15 cellular contexts compared by ENCODE assay signal in genomic region chr11:12436266-12436665, GRCh38. TPM values are rescaled to one million over a fixed set of nuclear protein-coding genes. Genes with fewer than 3 reads are reported as not detected.
"Had no signal": no experiment of that assay in that cellular context is flagged by ENCODE, and none has a peak within 500 bp of the region (broad histone marks: within the 10 kb centered on the region; RNA-seq: fewer than 3 reads in every experiment).

No MANE protein-coding gene starts in this region.

- H3K27me3 Mint-ChIP-seq: activated CD4-positive, alpha-beta memory T cell treated with anti-CD3 and anti-CD28 coated beads for 36 hours; activated naive CD8-positive, alpha-beta T cell treated with anti-CD3 and anti-CD28 coated beads for 36 hours; brain; stimulated activated naive CD8-positive, alpha-beta T cell treated with anti-CD3 and anti-CD28 coated beads, Interleukin-15, Interleukin-2, amounts not matched to agents 100 ng/mL and 50 ng/mL, for 24 hours had no signal

- H3K36me3 ChIP-seq: lower lobe of right lung, upper lobe of right lung had no signal

- H3K27me3 ChIP-seq: upper lobe of right lung had no signal

- DNase-seq: activated B cell treated with CpG ODN at 0.5 μM for 24 hours; activated CD4-positive, alpha-beta memory T cell treated with anti-CD3 and anti-CD28 coated beads for 36 hours; activated CD4-positive, alpha-beta T cell treated with anti-CD3 and anti-CD28 coated beads for 4 hours; activated naive CD4-positive, alpha-beta T cell; activated naive CD8-positive, alpha-beta T cell treated with anti-CD3 and anti-CD28 coated beads for 36 hours; activated T-cell treated with anti-CD3 and anti-CD28 coated beads for 4 hours; amniotic stem cell; central memory CD4-positive, alpha-beta T cell; cortex of kidney; erythroblast; lower lobe of right lung; SK-N-SH; upper lobe of right lung had no signal

- H3K4me3 ChIP-seq: lower lobe of right lung, upper lobe of right lung had no signal

- H3K27ac Mint-ChIP-seq: activated B cell treated with CpG ODN at 0.5 μM for 24 hours; activated CD4-positive, alpha-beta memory T cell treated with anti-CD3 and anti-CD28 coated beads for 36 hours; activated naive CD8-positive, alpha-beta T cell treated with anti-CD3 and anti-CD28 coated beads for 36 hours; stimulated activated naive CD8-positive, alpha-beta T cell treated with anti-CD3 and anti-CD28 coated beads, Interleukin-15, Interleukin-2, amounts not matched to agents 100 ng/mL and 50 ng/mL, for 24 hours had no signal

- H3K4me1 Mint-ChIP-seq: activated B cell treated with CpG ODN at 0.5 μM for 24 hours; activated naive CD8-positive, alpha-beta T cell treated with anti-CD3 and anti-CD28 coated beads for 36 hours had no signal

- H3K9me3 ChIP-seq: lower lobe of right lung, SK-N-SH, upper lobe of right lung had no signal

- ATAC-seq: lower lobe of right lung, upper lobe of right lung had no signal

- H3K4me3 Mint-ChIP-seq: activated B cell treated with CpG ODN at 0.5 μM for 24 hours; activated CD4-positive, alpha-beta memory T cell treated with anti-CD3 and anti-CD28 coated beads for 36 hours; activated naive CD8-positive, alpha-beta T cell treated with anti-CD3 and anti-CD28 coated beads for 36 hours; brain; stimulated activated naive CD8-positive, alpha-beta T cell treated with anti-CD3 and anti-CD28 coated beads, Interleukin-15, Interleukin-2, amounts not matched to agents 100 ng/mL and 50 ng/mL, for 24 hours had no signal

- H3K36me3 Mint-ChIP-seq: activated CD4-positive, alpha-beta memory T cell treated with anti-CD3 and anti-CD28 coated beads for 36 hours; activated naive CD8-positive, alpha-beta T cell treated with anti-CD3 and anti-CD28 coated beads for 36 hours had no signal

- H3K9me3 Mint-ChIP-seq: activated B cell treated with CpG ODN at 0.5 μM for 24 hours; activated CD4-positive, alpha-beta memory T cell treated with anti-CD3 and anti-CD28 coated beads for 36 hours; activated naive CD8-positive, alpha-beta T cell treated with anti-CD3 and anti-CD28 coated beads for 36 hours; stimulated activated naive CD8-positive, alpha-beta T cell treated with anti-CD3 and anti-CD28 coated beads, Interleukin-15, Interleukin-2, amounts not matched to agents 100 ng/mL and 50 ng/mL, for 24 hours had no signal

- H3K27ac ChIP-seq: lower lobe of right lung, upper lobe of right lung had no signal

RNA-seq across cellular contexts. Expression of gene PARVA, which starts 58.9 kb away (rescaled TPM):
- total RNA-seq: activated B cell treated with CpG ODN at 0.5 μM for 24 hours had no signal
